In the genomic region with DNA sequence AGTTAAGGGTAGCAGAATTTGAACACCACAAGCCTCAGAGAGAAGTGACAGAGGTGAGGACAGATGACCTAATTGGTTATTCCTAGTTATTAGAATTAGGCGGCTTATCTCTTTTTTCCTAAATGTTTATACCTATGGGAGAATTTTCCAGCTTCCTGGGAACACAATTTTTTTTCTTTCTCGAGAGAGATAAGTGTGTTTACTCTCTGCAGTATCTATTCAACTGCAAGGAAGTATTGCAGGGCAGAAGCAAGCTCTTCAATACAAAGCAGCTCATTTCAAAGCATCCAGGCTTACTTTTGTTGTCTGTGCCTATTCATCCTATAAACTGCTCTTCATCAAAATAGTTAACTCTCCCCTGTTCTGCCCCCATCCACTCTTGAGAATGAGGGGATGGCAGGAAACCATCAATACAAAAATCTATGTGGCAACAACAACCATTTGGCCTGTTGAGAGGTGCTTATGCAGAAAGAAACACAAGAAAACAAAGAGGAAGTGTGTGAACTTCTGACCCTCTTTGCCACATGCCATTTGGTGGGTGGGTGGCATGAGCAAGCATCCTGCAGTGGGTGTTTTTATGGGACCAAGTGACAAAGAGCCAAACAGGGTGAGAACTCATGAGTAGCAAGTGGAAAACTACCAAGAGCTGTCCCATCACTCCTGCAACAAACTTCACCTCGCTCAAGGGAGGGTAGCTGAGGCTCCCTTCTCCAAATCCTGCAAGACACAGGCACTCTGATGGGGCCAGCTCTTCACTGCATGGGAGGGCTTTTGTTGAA, we compare ENCODE assay signal across 9 cellular contexts. TPM values are rescaled to one million over a fixed set of nuclear protein-coding genes. Genes with fewer than 3 reads are reported as not detected.
DNase-seq lines count a peak whose midpoint lies in the region; ATAC-seq, FAIRE-seq and TF ChIP-seq lines count a peak whose summit lies in the region.
"Had no signal": no experiment of that assay in that cellular context is flagged by ENCODE, and none has a peak within 500 bp of the region (broad histone marks: within the 10 kb centered on the region; RNA-seq: fewer than 3 reads in every experiment).

No MANE protein-coding gene starts in this region.

- FAIRE-seq in GM12892 (lab: Jason Lieb, UNC), result peak; percentile 70
- FAIRE-seq in RCC 7860 (lab: Jason Lieb, UNC), result no peak

- no peak for ATAC-seq in GM21619 (IDR thresholded peaks at IDR 0.05; ENCODE audit: unreplicated experiment)
- ATAC-seq in HG03196 (IDR thresholded peaks at IDR 0.05; ENCODE audit: unreplicated experiment), result no peak
- ATAC-seq in GM21723 (IDR thresholded peaks at IDR 0.05; ENCODE audit: unreplicated experiment), result no peak

- 44% methylated on average over 3 of the region's 3 CpGs for WGBS in smooth muscle cell (ENCODE audit: low lambda C conversion rate)

- H3K4me3 ChIP-seq in smooth muscle cell, result no peak overlapping the region
- H3K4me3 ChIP-seq: upper lobe of left lung had no signal

- peaks cover 3% of the 10 kb centered on the region for H3F3A ChIP-seq in smooth muscle cell (ENCODE audit: low read depth)

- no peak overlapping the region for H3K27ac ChIP-seq in smooth muscle cell (ENCODE audit: low read depth)
- H3K27ac ChIP-seq: upper lobe of left lung had no signal

- H4K20me1 ChIP-seq in smooth muscle cell (ENCODE audit: low read depth), result no peaks in the 10 kb centered on the region

- no peaks in the 10 kb centered on the region for H3K9me3 ChIP-seq in smooth muscle cell (replicated peaks; ENCODE audit: low read depth)

- peaks cover 25% of the 10 kb centered on the region for H3K4me1 ChIP-seq in smooth muscle cell (ENCODE audit: low read depth)

- no peak overlapping the region for H2AFZ ChIP-seq in smooth muscle cell (ENCODE audit: low read depth)

- H3K9ac ChIP-seq in smooth muscle cell (ENCODE audit: low read depth), result no peak overlapping the region

- DNase-seq in GM12892 (ENCODE audit: insufficient read length) (no peak), NCI-H748 (lab: John Stamatoyannopoulos, UW; ENCODE audit: unreplicated experiment) (peak; percentile 49), smooth muscle cell (lab: John Stamatoyannopoulos, UW; ENCODE audit: unreplicated experiment) (no peak), RCC 7860 (ENCODE audit: low spot score) (no peak)
- peak; percentile 66 to 71 for DNase-seq in activated T-cell treated with anti-CD3 and anti-CD28 coated beads, Interleukin-2, amount 50 U/mL, for 48 hours

- H3K36me3 ChIP-seq in smooth muscle cell (ENCODE audit: low read depth), result no peaks in the 10 kb centered on the region
- H3K36me3 ChIP-seq: upper lobe of left lung had no signal

- H3K27me3 ChIP-seq in smooth muscle cell (ENCODE audit: low read depth), result no peaks in the 10 kb centered on the region
- H3K27me3 ChIP-seq: upper lobe of left lung had no signal

- TF ChIP-seq POLR2A in GM12892 (IDR thresholded peaks at IDR 0.05; ENCODE audit: low read depth, low read length), result no peak

- no peak for TF ChIP-seq CTCF in smooth muscle cell (IDR thresholded peaks at IDR 0.05; ENCODE audit: borderline replicate concordance, insufficient read depth, poor library complexity, severe bottlenecking)

- peak overlapping the region; percentile 14 for H3K4me2 ChIP-seq in smooth muscle cell

- no peaks in the 10 kb centered on the region for H3K79me2 ChIP-seq in smooth muscle cell (ENCODE audit: low read depth)

RNA-seq across cellular contexts. Expression of gene MRPS6, which starts 50.6 kb away (rescaled TPM):
- polyA plus RNA-seq in GM12892 (2012; ENCODE audit: missing spikeins), result 86.3 TPM
- total RNA-seq in smooth muscle cell, result 44.5 and 47.8 TPM in 2 replicates
- polyA plus RNA-seq in smooth muscle cell, result 142 and 152 TPM in 2 replicates

RNA-seq across cellular contexts. Expression of gene SLC5A3, which starts 50.6 kb away (rescaled TPM):
- polyA plus RNA-seq in GM12892 (2012; ENCODE audit: missing spikeins), result 12.1 TPM
- total RNA-seq in smooth muscle cell, result 24.5 and 24.6 TPM in 2 replicates
- polyA plus RNA-seq in smooth muscle cell, result 2.0 and 3.2 TPM in 2 replicates

Comparison
In these comparisons a context has a peak if more than half of its experiments do, and no peak if none do; other contexts are left out.
1. DNase-seq: peak in NCI-H748 (single experiment) and activated T-cell treated with anti-CD3 and anti-CD28 coated beads, Interleukin-2, amount 50 U/mL, for 48 hours (2 of 2); none in GM12892 (single experiment), smooth muscle cell (single experiment) and RCC 7860 (single experiment).